ENCODE assay signal across 10 cellular contexts in the genomic region with DNA sequence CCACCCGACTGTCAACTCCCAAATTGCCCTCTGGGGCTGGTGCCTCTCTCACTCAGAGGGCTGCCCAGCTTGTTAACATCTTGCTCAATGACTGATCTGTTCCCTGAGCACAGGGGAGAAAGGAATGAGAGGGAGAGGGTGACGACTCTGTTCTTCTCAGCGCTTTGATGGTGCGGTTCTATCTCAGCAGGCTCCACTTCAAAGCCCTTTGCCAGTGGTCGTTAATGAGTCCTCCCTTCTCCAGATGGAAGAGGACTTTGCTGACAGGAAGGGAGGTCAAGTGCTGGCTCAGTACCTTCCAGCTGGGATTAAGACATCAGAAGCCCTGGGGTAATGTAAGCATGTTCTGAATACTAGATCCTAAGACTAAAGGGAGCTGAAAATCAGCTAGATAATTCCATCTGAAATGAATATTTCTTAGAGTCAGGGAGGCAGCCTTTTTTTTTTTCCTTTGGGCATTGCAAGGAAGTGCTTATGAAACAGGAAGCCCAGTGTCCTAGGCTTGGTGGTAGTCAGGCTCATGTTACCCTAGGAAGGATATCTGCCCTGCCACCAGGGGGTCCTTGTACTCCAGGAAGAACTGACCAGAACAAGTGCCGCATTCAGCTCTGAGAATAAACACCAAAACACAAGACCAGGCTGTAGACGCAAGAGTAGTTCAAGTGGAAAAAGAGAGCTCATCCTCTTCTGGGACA. TPM values are rescaled to one million over a fixed set of nuclear protein-coding genes. Genes with fewer than 3 reads are reported as not detected.
DNase-seq lines count a peak whose midpoint lies in the region; ATAC-seq and TF ChIP-seq lines count a peak whose summit lies in the region.
"Had no signal": no experiment of that assay in that cellular context is flagged by ENCODE, and none has a peak within 500 bp of the region (broad histone marks: within the 10 kb centered on the region; RNA-seq: fewer than 3 reads in every experiment).

No MANE protein-coding gene starts in this region.

- H3K4me3 ChIP-seq in NB4 (ENCODE audit: low read depth, low read length), result no peak overlapping the region
- H3K4me3 ChIP-seq in choroid plexus epithelial cell (ENCODE audit: low read depth, low read length), result no peak overlapping the region
- H3K4me3 ChIP-seq in sigmoid colon, result no peak overlapping the region
- no peak overlapping the region for H3K4me3 ChIP-seq in HAP-1

- H3K27me3 ChIP-seq in sigmoid colon, result no peaks in the 10 kb centered on the region
- H3K27me3 ChIP-seq in HAP-1 (ENCODE audit: low read depth), result peaks cover 8% of the 10 kb centered on the region; the same call in 1 of the 2 replicates

- TF ChIP-seq EP300 in sigmoid colon (IDR thresholded peaks at IDR 0.05), result no peak

- TF ChIP-seq CTCF in NB4 (IDR thresholded peaks at IDR 0.05; ENCODE audit: low read depth, low read length), result no peak
- peak; percentile 41 for TF ChIP-seq CTCF in choroid plexus epithelial cell (conservative IDR thresholded peaks at IDR 0.05; ENCODE audit: low read depth, low read length)
- no peak for TF ChIP-seq CTCF in sigmoid colon (IDR thresholded peaks at IDR 0.05)

- in situ Hi-C loops in HAP-1 (cut with MboI; ENCODE audit: low sequenced_read_pairs), result no loop called here

- H3K9me3 ChIP-seq in sigmoid colon (no peaks in the 10 kb centered on the region), HAP-1 (no peaks in the 10 kb centered on the region)

- peak; percentile 42 for DNase-seq in EH (ENCODE audit: low read depth)
- peak; percentile 44 for DNase-seq in NB4 (ENCODE audit: low read depth)
- peak; percentile 48 for DNase-seq in choroid plexus epithelial cell (ENCODE audit: low read depth)
- no peak for DNase-seq in sigmoid colon
- no peak for DNase-seq in hippocampal formation (lab: John Stamatoyannopoulos, UW)
- DNase-seq in activated T-cell treated with anti-CD3 and anti-CD28 coated beads, Interleukin-2, amount 50 U/mL, for 48 hours, result no peak
- DNase-seq in HAP-1 (ENCODE audit: low spot score in 2 of 2), result no peak
- DNase-seq: natural killer cell, NCI-H1930 had no signal

- peaks cover 0 to 33% (median 25%) of the 10 kb centered on the region in 4 donors for H3K4me1 ChIP-seq in sigmoid colon
- peaks cover 9% of the 10 kb centered on the region for H3K4me1 ChIP-seq in HAP-1

- H3K27ac ChIP-seq in sigmoid colon, result peak overlapping the region in 3 of 4 donors; percentile 25 to 54 (median 25)

- WGBS in sigmoid colon, 2 donors, result 76 to 77% methylated on average over 7 of the region's 7 CpGs

- no peak for ATAC-seq in GM19035 (IDR thresholded peaks at IDR 0.05; ENCODE audit: unreplicated experiment)
- ATAC-seq: natural killer cell had no signal

- intact Hi-C loops in sigmoid colon (cut with DNase I), result loop anchor here (10.0 kb wide), 1 partner anchor 359 kb away; no protein-coding TSS in a partner anchor

- TF ChIP-seq POLR2A in NB4 (IDR thresholded peaks at IDR 0.05; ENCODE audit: extremely low read depth, insufficient read length), result no peak
- TF ChIP-seq POLR2A in sigmoid colon (IDR thresholded peaks at IDR 0.05), result no peak

- H3K36me3 ChIP-seq in sigmoid colon (no peaks in the 10 kb centered on the region), HAP-1 (replicated peaks) (no peaks in the 10 kb centered on the region)

RNA-seq across cellular contexts. Expression of a gene that starts 4.7 kb away (rescaled TPM):
- 10 to 100 TPM; 32.9 to 64.5 (median 40.4) TPM for total RNA-seq in sigmoid colon
- 10 to 100 TPM in 2 of 3 donors, 1 to 10 TPM in 1; 9.5 to 30.6 (median 17.5) TPM for polyA plus RNA-seq in sigmoid colon
- total RNA-seq: natural killer cell had no signal

RNA-seq across cellular contexts. Expression of a gene that starts 40.9 kb away (rescaled TPM):
- total RNA-seq in sigmoid colon, result 100 to 1,000 TPM in 3 of 4 donors, 10 to 100 TPM in 1; 66.0 to 397 (median 180) TPM
- polyA plus RNA-seq in sigmoid colon, result 10 to 100 TPM; 37.2 to 81.0 (median 63.7) TPM

Comparison
In these comparisons a context has a peak if more than half of its experiments do, and no peak if none do; other contexts are left out.
1. DNase-seq: peak in EH (single experiment), NB4 (single experiment) and choroid plexus epithelial cell (single experiment); none in sigmoid colon (single experiment), hippocampal formation (0 of 2), activated T-cell treated with anti-CD3 and anti-CD28 coated beads, Interleukin-2, amount 50 U/mL, for 48 hours (0 of 2) and HAP-1 (0 of 2).